10 cellular contexts compared by ENCODE assay signal in the genomic region with DNA sequence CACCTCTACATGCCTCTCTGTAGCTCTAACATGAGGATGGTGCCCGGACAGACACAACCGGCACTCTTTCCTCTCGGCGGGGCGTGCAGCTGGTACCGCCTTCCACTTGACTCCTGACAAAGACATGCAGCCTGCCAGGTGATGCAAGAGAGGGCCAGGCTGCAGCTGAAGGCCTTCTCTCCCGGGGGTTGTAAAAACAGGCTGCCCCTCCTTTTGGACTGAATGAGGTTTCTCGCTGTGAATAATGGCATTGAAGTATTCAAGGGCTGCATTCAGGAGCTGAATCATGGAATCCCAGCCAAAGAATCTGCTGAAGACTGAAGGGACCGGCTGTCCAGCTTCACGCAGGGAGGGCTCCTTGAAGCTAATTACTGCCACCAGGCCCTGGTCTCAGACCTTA.
DNase-seq lines count a peak whose midpoint lies in the region; ATAC-seq and TF ChIP-seq lines count a peak whose summit lies in the region.
"Had no signal": no experiment of that assay in that cellular context is flagged by ENCODE, and none has a peak within 500 bp of the region (broad histone marks: within the 10 kb centered on the region; RNA-seq: fewer than 3 reads in every experiment).

No MANE protein-coding gene starts in this region.

- H3K4me1 Mint-ChIP-seq in nephron (peaks cover 52% of the 10 kb centered on the region), mesothelial cell of epicardium (no peaks in the 10 kb centered on the region)
- no peaks in the 10 kb centered on the region for H3K4me1 Mint-ChIP-seq in activated CD8-positive, alpha-beta memory T cell treated with anti-CD3 and anti-CD28 coated beads, Interleukin-2, amount 10 ng/mL, durations not matched to agents 7 days and 5 days

- H3K36me3 Mint-ChIP-seq in nephron (ENCODE audit: low read depth) (no peaks in the 10 kb centered on the region), mesothelial cell of epicardium (no peaks in the 10 kb centered on the region)
- no peaks in the 10 kb centered on the region for H3K36me3 Mint-ChIP-seq in activated CD8-positive, alpha-beta memory T cell treated with anti-CD3 and anti-CD28 coated beads, Interleukin-2, amount 10 ng/mL, durations not matched to agents 7 days and 5 days

- no peak overlapping the region for H3K4me3 Mint-ChIP-seq in nephron
- no peak overlapping the region for H3K4me3 Mint-ChIP-seq in activated CD8-positive, alpha-beta memory T cell treated with anti-CD3 and anti-CD28 coated beads, Interleukin-2, amount 10 ng/mL, durations not matched to agents 7 days and 5 days
- no peak overlapping the region for H3K4me3 Mint-ChIP-seq in mesothelial cell of epicardium
- H3K4me3 Mint-ChIP-seq: CD4-positive, alpha-beta T cell had no signal

- ATAC-seq in activated CD8-positive, alpha-beta memory T cell treated with anti-CD3 and anti-CD28 coated beads, Interleukin-2, amount 10 ng/mL, durations not matched to agents 7 days and 5 days, result no peak
- ATAC-seq in GM18870 (IDR thresholded peaks at IDR 0.05; ENCODE audit: unreplicated experiment) (no peak), HG02840 (IDR thresholded peaks at IDR 0.05; ENCODE audit: low FRiP score, unreplicated experiment) (no peak)

- H3K9me3 Mint-ChIP-seq in nephron (no peaks in the 10 kb centered on the region), mesothelial cell of epicardium (no peaks in the 10 kb centered on the region)
- H3K9me3 Mint-ChIP-seq in activated CD8-positive, alpha-beta memory T cell treated with anti-CD3 and anti-CD28 coated beads, Interleukin-2, amount 10 ng/mL, durations not matched to agents 7 days and 5 days (ENCODE audit: low read depth), result no peaks in the 10 kb centered on the region
- H3K9me3 Mint-ChIP-seq: CD4-positive, alpha-beta T cell had no signal

- CTCF ChIA-PET in activated CD8-positive, alpha-beta memory T cell treated with anti-CD3 and anti-CD28 coated beads, Interleukin-2, amount 10 ng/mL, durations not matched to agents 7 days and 5 days (lab: Charles Lee), result no interaction called here

- H3K27ac Mint-ChIP-seq in nephron (peak overlapping the region in 2 of 3 experiments; percentile 37 to 45), mesothelial cell of epicardium (no peak overlapping the region)
- H3K27ac Mint-ChIP-seq in activated CD8-positive, alpha-beta memory T cell treated with anti-CD3 and anti-CD28 coated beads, Interleukin-2, amount 10 ng/mL, durations not matched to agents 7 days and 5 days, result no peak overlapping the region
- H3K27ac Mint-ChIP-seq: CD4-positive, alpha-beta T cell had no signal

- TF ChIP-seq CTCF in nephron (IDR thresholded peaks at IDR 0.05; ENCODE audit: unreplicated experiment in 3 of 3) (no peak), mesothelial cell of epicardium (IDR thresholded peaks at IDR 0.05; ENCODE audit: unreplicated experiment) (no peak)

- H3K27me3 Mint-ChIP-seq in nephron (ENCODE audit: low read depth) (peaks cover 11% of the 10 kb centered on the region), mesothelial cell of epicardium (ENCODE audit: low read depth) (peaks cover 25% of the 10 kb centered on the region)
- H3K27me3 Mint-ChIP-seq in activated CD8-positive, alpha-beta memory T cell treated with anti-CD3 and anti-CD28 coated beads, Interleukin-2, amount 10 ng/mL, durations not matched to agents 7 days and 5 days, result peaks cover 8% of the 10 kb centered on the region
- H3K27me3 Mint-ChIP-seq: CD4-positive, alpha-beta T cell had no signal

- DNase-seq in DMS79 (lab: John Stamatoyannopoulos, UW), result peak; percentile 97
- DNase-seq in NCI-H2196 (lab: John Stamatoyannopoulos, UW; ENCODE audit: unreplicated experiment), result peak; percentile 83
- DNase-seq in activated CD8-positive, alpha-beta memory T cell treated with anti-CD3 and anti-CD28 coated beads, Interleukin-2, amount 10 ng/mL, durations not matched to agents 7 days and 5 days, result no peak
- no peak for DNase-seq in mesothelial cell of epicardium (ENCODE audit: low spot score in 2 of 2, unreplicated experiment in 2 of 2)
- DNase-seq: CD4-positive, alpha-beta T cell had no signal

- peak overlapping the region; percentile 16 for H3K27ac ChIP-seq in cingulate gyrus (ENCODE audit: low read depth, low read length)
- H3K27ac ChIP-seq: cardiac muscle cell had no signal

Comparison
In these comparisons a context has a peak if more than half of its experiments do, and no peak if none do; other contexts are left out.
1. DNase-seq: peak in DMS79 (single experiment) and NCI-H2196 (single experiment); none in activated CD8-positive, alpha-beta memory T cell treated with anti-CD3 and anti-CD28 coated beads, Interleukin-2, amount 10 ng/mL, durations not matched to agents 7 days and 5 days (single experiment) and mesothelial cell of epicardium (0 of 2).
2. H3K27ac Mint-ChIP-seq: peak in nephron (2 of 3); none in activated CD8-positive, alpha-beta memory T cell treated with anti-CD3 and anti-CD28 coated beads, Interleukin-2, amount 10 ng/mL, durations not matched to agents 7 days and 5 days (single experiment) and mesothelial cell of epicardium (single experiment).